ENCODE assay signal across 8 cellular contexts in the genomic region with DNA sequence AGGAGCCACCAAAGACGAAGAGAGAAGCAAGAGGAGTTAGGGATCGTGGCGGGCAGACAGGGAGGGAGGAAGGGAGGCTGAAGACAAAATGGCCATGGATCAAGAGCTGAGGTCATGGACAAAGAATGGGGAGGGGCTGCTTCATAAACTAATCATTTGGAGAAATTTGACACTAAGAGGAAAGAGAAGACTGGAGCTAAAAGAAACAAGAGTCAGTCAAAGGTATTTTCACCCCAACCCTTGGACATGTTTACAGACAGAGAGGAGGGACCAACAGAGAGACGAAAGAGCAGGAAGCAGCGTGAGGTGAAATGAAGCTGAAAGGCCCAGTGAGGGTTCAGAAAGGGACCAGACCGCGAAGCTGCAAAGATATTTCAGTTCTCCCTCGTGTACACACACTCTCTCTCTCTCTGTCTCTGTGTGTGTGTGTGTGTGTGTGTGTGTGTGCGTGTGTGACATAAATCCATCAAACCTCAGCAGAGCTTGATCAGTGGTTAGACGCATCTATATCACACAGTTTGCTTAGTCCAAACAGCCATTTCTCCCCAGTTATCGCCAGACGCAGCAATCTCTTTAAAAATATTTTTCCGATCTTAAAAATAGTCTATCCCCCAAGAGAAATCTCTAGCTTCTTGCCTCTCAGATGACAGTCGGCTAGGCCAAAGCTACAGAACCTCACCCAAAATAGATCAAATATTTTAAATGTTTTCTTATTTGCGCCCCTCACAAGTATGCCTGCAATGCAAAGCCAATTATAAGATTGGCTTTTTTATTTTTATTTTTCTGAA. TPM values are rescaled to one million over a fixed set of nuclear protein-coding genes. Genes with fewer than 3 reads are reported as not detected.
DNase-seq lines count a peak whose midpoint lies in the region; ATAC-seq and TF ChIP-seq lines count a peak whose summit lies in the region.

No MANE protein-coding gene starts in this region.

- peak overlapping the region; percentile 13 for H3K27ac ChIP-seq in caudate nucleus (ENCODE audit: low read depth, low read length)
- peak overlapping the region; percentile 38 to 66 (median 54) for H3K27ac ChIP-seq in gastrocnemius medialis

- peak; percentile 82 for ATAC-seq in GM18907 (IDR thresholded peaks at IDR 0.05; ENCODE audit: unreplicated experiment)
- peak; percentile 85 for ATAC-seq in HG02973 (IDR thresholded peaks at IDR 0.05; ENCODE audit: unreplicated experiment)
- peak in 1 of 2 donors; percentile 64 for ATAC-seq in gastrocnemius medialis

- H3K4me1 ChIP-seq in gastrocnemius medialis: no peaks in the 10 kb centered on the region

- no peak overlapping the region for H3K4me3 ChIP-seq in gastrocnemius medialis

- intact Hi-C loops in gastrocnemius medialis (cut with DNase I; ENCODE audit: low total_unique reads): no loop called here

- in situ Hi-C loops in gastrocnemius medialis (cut with MboI; ENCODE audit: low sequenced_read_pairs in 4 of 4): no loop called here

- TF ChIP-seq POLR2A in gastrocnemius medialis (IDR thresholded peaks at IDR 0.05): no peak

- TF ChIP-seq CTCF in gastrocnemius medialis (IDR thresholded peaks at IDR 0.05 in 4 of 5, conservative IDR thresholded peaks at IDR 0.05 in 1 of 5): no peak

- no peak for DNase-seq in caudate nucleus (lab: John Stamatoyannopoulos, UW)
- peak in 1 of 2 donors; percentile 14 for DNase-seq in gastrocnemius medialis
- no peak for DNase-seq in NCI-H2196 treated with DMSO at 0.1 percent for 48 hours (lab: John Stamatoyannopoulos, UW; ENCODE audit: unreplicated experiment)
- no peak for DNase-seq in hypothalamus (lab: John Stamatoyannopoulos, UW)
- DNase-seq in NCI-H1930 (lab: John Stamatoyannopoulos, UW): no peak
- DNase-seq in NCI-H748 treated with DMSO at 0.1 percent for 48 hours (lab: John Stamatoyannopoulos, UW): no peak

- no peaks in the 10 kb centered on the region for H3K9me3 ChIP-seq in gastrocnemius medialis

- no peaks in the 10 kb centered on the region for H3K27me3 ChIP-seq in gastrocnemius medialis

- H3K36me3 ChIP-seq in gastrocnemius medialis: no peaks in the 10 kb centered on the region

RNA-seq across cellular contexts. Expression of a gene that starts 12.5 kb away (rescaled TPM):
- 10 to 100 TPM; 25.9 to 43.2 (median 32.3) TPM for total RNA-seq in gastrocnemius medialis
